In the genomic region with DNA sequence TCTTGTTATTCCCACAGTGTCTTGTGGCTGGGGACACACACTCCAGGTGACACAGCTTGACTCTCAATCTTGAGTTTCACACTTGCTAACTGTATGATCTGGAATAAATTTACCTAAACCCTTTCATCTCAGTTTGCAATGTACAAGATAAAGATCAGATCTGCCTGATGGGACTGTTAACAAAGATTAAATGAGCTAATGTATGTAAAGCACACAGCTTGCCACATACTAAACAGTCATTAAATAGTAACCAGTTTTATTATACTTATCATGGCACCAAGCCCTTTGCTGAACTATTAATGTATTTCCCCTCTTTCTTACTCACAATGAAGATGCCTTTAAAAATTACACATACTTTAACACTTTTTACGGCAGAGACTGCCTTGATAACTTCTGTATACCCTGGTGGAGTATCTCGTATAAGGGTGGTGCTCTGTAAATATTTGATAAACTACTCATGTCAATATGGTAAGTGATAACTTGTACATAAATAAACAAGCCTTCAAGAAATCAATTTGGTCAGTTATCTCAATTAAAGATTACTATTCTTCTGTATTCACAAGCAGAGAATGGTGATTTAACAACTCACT, we compare ENCODE assay signal across 1 cellular context.
TF ChIP-seq lines count a peak whose summit lies in the region.

No MANE protein-coding gene starts in this region.

TF ChIP-seq in IMR-90, 13 proteins besides CTCF, POLR2A, EP300 and RAD21:
- TF ChIP-seq RCOR1 (IDR thresholded peaks at IDR 0.05; ENCODE audit: insufficient replicate concordance, low read length) (no peak), FOS (IDR thresholded peaks at IDR 0.05; ENCODE audit: low read depth, low read length) (no peak), NFE2L2 (IDR thresholded peaks at IDR 0.05; ENCODE audit: low read depth, low read length) (no peak), BHLHE40 (IDR thresholded peaks at IDR 0.05; ENCODE audit: low read depth, low read length) (no peak), MAZ (IDR thresholded peaks at IDR 0.05; ENCODE audit: borderline replicate concordance, low read depth, low read length) (no peak), CHD1 (IDR thresholded peaks at IDR 0.05; ENCODE audit: low read depth, low read length) (no peak), RFX5 (IDR thresholded peaks at IDR 0.05; ENCODE audit: low read depth, low read length) (no peak), MXI1 (IDR thresholded peaks at IDR 0.05; ENCODE audit: borderline replicate concordance, low read depth, low read length) (no peak), SMC3 (IDR thresholded peaks at IDR 0.05; ENCODE audit: low read depth, low read length) (no peak)
- TF ChIP-seq, protein P1, sequence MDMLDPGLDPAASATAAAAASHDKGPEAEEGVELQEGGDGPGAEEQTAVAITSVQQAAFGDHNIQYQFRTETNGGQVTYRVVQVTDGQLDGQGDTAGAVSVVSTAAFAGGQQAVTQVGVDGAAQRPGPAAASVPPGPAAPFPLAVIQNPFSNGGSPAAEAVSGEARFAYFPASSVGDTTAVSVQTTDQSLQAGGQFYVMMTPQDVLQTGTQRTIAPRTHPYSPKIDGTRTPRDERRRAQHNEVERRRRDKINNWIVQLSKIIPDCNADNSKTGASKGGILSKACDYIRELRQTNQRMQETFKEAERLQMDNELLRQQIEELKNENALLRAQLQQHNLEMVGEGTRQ (IDR thresholded peaks at IDR 0.05; ENCODE audit: low read depth, low read length): no peak
- TF ChIP-seq, protein P2, sequence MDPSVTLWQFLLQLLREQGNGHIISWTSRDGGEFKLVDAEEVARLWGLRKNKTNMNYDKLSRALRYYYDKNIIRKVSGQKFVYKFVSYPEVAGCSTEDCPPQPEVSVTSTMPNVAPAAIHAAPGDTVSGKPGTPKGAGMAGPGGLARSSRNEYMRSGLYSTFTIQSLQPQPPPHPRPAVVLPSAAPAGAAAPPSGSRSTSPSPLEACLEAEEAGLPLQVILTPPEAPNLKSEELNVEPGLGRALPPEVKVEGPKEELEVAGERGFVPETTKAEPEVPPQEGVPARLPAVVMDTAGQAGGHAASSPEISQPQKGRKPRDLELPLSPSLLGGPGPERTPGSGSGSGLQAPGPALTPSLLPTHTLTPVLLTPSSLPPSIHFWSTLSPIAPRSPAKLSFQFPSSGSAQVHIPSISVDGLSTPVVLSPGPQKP (IDR thresholded peaks at IDR 0.05; ENCODE audit: borderline replicate concordance, low read depth, low read length): no peak
